Comparison of ENCODE assay signal across 10 cellular contexts in genomic region chr1:116586741-116587143, GRCh38. TPM values are rescaled to one million over a fixed set of nuclear protein-coding genes. Genes with fewer than 3 reads are reported as not detected.
DNase-seq lines count a peak whose midpoint lies in the region; ATAC-seq and TF ChIP-seq lines count a peak whose summit lies in the region.
"Had no signal": no experiment of that assay in that cellular context is flagged by ENCODE, and none has a peak within 500 bp of the region (broad histone marks: within the 10 kb centered on the region; RNA-seq: fewer than 3 reads in every experiment).

No MANE protein-coding gene starts in this region.

- H3K4me1 Mint-ChIP-seq in glutamatergic neuron (ENCODE audit: low read depth, unreplicated experiment), result peaks cover 36% of the 10 kb centered on the region

- H3K36me3 Mint-ChIP-seq in glutamatergic neuron (ENCODE audit: unreplicated experiment), result no peaks in the 10 kb centered on the region

- ATAC-seq in GM18498 (IDR thresholded peaks at IDR 0.05; ENCODE audit: unreplicated experiment) (peak; percentile 59), GM21786 (IDR thresholded peaks at IDR 0.05; ENCODE audit: unreplicated experiment) (peak; percentile 65), GM18520 (IDR thresholded peaks at IDR 0.05; ENCODE audit: unreplicated experiment) (no peak), HG03565 (IDR thresholded peaks at IDR 0.05; ENCODE audit: unreplicated experiment) (no peak)
- ATAC-seq: activated T-cell treated with anti-CD3 and anti-CD28 coated beads, Interleukin-2, amount 50 U/mL, for 4 hours had no signal

- H3K9me3 Mint-ChIP-seq in glutamatergic neuron (ENCODE audit: unreplicated experiment), result peaks cover 12% of the 10 kb centered on the region
- H3K9me3 Mint-ChIP-seq: activated T-cell treated with anti-CD3 and anti-CD28 coated beads, Interleukin-2, amount 50 U/mL, for 4 hours had no signal

- TF ChIP-seq CTCF in glutamatergic neuron (IDR thresholded peaks at IDR 0.05; ENCODE audit: partially characterized antibody, unreplicated experiment), result no peak

- H3K4me3 Mint-ChIP-seq in glutamatergic neuron (ENCODE audit: unreplicated experiment), result peak overlapping the region; percentile 58
- H3K4me3 Mint-ChIP-seq: activated T-cell treated with anti-CD3 and anti-CD28 coated beads, Interleukin-2, amount 50 U/mL, for 4 hours had no signal

- DNase-seq in LHCN-M2 (ENCODE audit: low read depth) (peak; percentile 20), glutamatergic neuron (no peak), NCI-H774 (lab: John Stamatoyannopoulos, UW) (no peak)
- no peak for DNase-seq in activated effector memory CD4-positive, alpha-beta T cell treated with anti-CD3 and anti-CD28 coated beads, Interleukin-2, amount 50 U/mL, for 16 hours
- DNase-seq: activated T-cell treated with anti-CD3 and anti-CD28 coated beads, Interleukin-2, amount 50 U/mL, for 4 hours; AML-193 had no signal

- peak overlapping the region; percentile 85 for H3K27ac Mint-ChIP-seq in glutamatergic neuron (ENCODE audit: unreplicated experiment)

- H3K27me3 Mint-ChIP-seq in glutamatergic neuron (ENCODE audit: unreplicated experiment), result peaks cover 9% of the 10 kb centered on the region

RNA-seq across cellular contexts. Expression of gene CD58, which starts 15.9 kb away (rescaled TPM):
- 11.5 and 13.8 TPM in 2 replicates for total RNA-seq in LHCN-M2 (2014; rRNA removed)
- polyA plus RNA-seq in LHCN-M2 (2012), result 7.6 TPM
- 8.0 TPM for total RNA-seq in glutamatergic neuron (ENCODE audit: unreplicated experiment)

Comparison
In these comparisons a context has a peak if more than half of its experiments do, and no peak if none do; other contexts are left out.
1. ATAC-seq: peak in GM18498 (single experiment) and GM21786 (single experiment); none in GM18520 (single experiment) and HG03565 (single experiment).